ENCODE assay signal across 1 cellular context in the genomic region with DNA sequence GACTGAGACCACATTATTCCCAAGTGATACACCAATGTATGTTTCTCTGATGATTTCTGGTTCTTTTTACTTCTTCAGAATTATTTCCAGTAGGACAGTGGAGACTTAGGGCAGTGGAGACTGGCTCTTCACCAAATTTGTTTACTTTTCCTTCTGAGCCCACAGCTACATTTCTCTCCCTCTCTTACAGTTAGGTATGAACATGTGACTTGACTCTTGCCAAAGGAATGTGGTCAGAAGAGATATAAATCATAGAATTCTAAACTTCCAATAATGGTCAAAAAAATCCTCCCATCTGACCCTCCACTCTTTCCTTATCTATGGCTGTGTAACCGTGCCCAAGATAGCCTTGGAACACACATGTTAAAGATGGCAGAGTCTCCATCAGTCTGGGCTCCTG.
TF ChIP-seq lines count a peak whose summit lies in the region.

No MANE protein-coding gene starts in this region.

TF ChIP-seq in K562, 482 proteins besides CTCF, POLR2A, EP300 and RAD21:
- TF ChIP-seq ZNF57 (CRISPR knock-in tag; IDR thresholded peaks at IDR 0.05) (no peak), MEIS2 (IDR thresholded peaks at IDR 0.05; ENCODE audit: partially characterized antibody) (peak; percentile 42), ZNF668 (CRISPR knock-in tag; IDR thresholded peaks at IDR 0.05) (no peak), TEAD1 (CRISPR knock-in tag; IDR thresholded peaks at IDR 0.05) (peak in 1 of 2 experiments; percentile 50; a peak in 1 of 4 replicates), ZNF121 (CRISPR knock-in tag; conservative IDR thresholded peaks at IDR 0.05) (no peak), CREB1 (IDR thresholded peaks at IDR 0.05) (no peak), CREB1 (CRISPR knock-in tag; IDR thresholded peaks at IDR 0.05) (no peak), ZC3H8 (IDR thresholded peaks at IDR 0.05) (no peak), BDP1 (IDR thresholded peaks at IDR 0.05; ENCODE audit: insufficient read depth, insufficient read length) (no peak), ZNF778 (CRISPR knock-in tag; IDR thresholded peaks at IDR 0.05) (no peak), RBM34 (IDR thresholded peaks at IDR 0.05; ENCODE audit: borderline replicate concordance, insufficient read depth, low read length) (no peak), XRCC4 (IDR thresholded peaks at IDR 0.05; ENCODE audit: extremely low read depth, insufficient read depth, insufficient read length) (no peak), FOSL1 (tag; conservative IDR thresholded peaks at IDR 0.05) (0 out of 2 replicates have a peak, but pooled peaks have one; percentile 20)
- TF ChIP-seq, protein P1, sequence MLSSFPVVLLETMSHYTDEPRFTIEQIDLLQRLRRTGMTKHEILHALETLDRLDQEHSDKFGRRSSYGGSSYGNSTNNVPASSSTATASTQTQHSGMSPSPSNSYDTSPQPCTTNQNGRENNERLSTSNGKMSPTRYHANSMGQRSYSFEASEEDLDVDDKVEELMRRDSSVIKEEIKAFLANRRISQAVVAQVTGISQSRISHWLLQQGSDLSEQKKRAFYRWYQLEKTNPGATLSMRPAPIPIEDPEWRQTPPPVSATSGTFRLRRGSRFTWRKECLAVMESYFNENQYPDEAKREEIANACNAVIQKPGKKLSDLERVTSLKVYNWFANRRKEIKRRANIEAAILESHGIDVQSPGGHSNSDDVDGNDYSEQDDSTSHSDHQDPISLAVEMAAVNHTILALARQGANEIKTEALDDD (IDR thresholded peaks at IDR 0.05): no peak
- TF ChIP-seq, protein P2, sequence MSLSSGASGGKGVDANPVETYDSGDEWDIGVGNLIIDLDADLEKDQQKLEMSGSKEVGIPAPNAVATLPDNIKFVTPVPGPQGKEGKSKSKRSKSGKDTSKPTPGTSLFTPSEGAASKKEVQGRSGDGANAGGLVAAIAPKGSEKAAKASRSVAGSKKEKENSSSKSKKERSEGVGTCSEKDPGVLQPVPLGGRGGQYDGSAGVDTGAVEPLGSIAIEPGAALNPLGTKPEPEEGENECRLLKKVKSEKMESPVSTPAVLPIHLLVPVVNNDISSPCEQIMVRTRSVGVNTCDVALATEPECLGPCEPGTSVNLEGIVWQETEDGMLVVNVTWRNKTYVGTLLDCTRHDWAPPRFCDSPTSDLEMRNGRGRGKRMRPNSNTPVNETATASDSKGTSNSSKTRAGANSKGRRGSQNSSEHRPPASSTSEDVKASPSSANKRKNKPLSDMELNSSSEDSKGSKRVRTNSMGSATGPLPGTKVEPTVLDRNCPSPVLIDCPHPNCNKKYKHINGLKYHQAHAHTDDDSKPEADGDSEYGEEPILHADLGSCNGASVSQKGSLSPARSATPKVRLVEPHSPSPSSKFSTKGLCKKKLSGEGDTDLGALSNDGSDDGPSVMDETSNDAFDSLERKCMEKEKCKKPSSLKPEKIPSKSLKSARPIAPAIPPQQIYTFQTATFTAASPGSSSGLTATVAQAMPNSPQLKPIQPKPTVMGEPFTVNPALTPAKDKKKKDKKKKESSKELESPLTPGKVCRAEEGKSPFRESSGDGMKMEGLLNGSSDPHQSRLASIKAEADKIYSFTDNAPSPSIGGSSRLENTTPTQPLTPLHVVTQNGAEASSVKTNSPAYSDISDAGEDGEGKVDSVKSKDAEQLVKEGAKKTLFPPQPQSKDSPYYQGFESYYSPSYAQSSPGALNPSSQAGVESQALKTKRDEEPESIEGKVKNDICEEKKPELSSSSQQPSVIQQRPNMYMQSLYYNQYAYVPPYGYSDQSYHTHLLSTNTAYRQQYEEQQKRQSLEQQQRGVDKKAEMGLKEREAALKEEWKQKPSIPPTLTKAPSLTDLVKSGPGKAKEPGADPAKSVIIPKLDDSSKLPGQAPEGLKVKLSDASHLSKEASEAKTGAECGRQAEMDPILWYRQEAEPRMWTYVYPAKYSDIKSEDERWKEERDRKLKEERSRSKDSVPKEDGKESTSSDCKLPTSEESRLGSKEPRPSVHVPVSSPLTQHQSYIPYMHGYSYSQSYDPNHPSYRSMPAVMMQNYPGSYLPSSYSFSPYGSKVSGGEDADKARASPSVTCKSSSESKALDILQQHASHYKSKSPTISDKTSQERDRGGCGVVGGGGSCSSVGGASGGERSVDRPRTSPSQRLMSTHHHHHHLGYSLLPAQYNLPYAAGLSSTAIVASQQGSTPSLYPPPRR (CRISPR knock-in tag; IDR thresholded peaks at IDR 0.05; ENCODE audit: borderline replicate concordance): no peak
